In the genomic region with DNA sequence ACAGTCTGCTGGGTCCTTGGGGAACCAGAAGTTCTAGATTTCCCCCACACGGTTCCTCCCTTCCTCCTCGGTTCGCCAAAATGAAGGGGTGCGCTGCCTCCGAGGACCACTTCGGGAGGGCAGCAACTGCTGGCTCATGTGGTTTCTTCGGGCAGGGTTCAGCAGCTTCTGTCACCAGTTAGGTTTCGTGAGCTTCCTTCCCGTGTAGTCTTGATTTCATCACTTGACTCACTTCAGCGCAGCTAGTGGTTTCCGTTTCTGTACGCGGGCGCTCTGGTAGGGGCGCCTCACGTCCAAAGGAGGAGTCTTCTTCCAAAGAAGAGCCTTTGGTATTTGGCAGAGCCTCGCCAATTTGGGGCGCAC, we compare ENCODE assay signal across 9 cellular contexts. TPM values are rescaled to one million over a fixed set of nuclear protein-coding genes. Genes with fewer than 3 reads are reported as not detected.
DNase-seq lines count a peak whose midpoint lies in the region; ATAC-seq and TF ChIP-seq lines count a peak whose summit lies in the region.
"Had no signal": no experiment of that assay in that cellular context is flagged by ENCODE, and none has a peak within 500 bp of the region (broad histone marks: within the 10 kb centered on the region; RNA-seq: fewer than 3 reads in every experiment).

No MANE protein-coding gene starts in this region.

- WGBS in spleen, 5 donors: 0 to 2% (median 1%) methylated on average over 14 to 18 of the region's 18 CpGs

- TF ChIP-seq CTCF in astrocyte of the spinal cord (IDR thresholded peaks at IDR 0.05; ENCODE audit: low read depth, low read length) (no peak), spleen (IDR thresholded peaks at IDR 0.05 in 8 of 11, conservative IDR thresholded peaks at IDR 0.05 in 3 of 11) (no peak)

- in situ Hi-C loops in astrocyte of the spinal cord (cut with HindIII; ENCODE audit: low sequenced_read_pairs): no loop called here

- H3K27ac ChIP-seq in iPS-20b (ENCODE audit: low read length): no peak overlapping the region
- peak overlapping the region; percentile 45 to 95 (median 92) for H3K27ac ChIP-seq in spleen

- DNase-seq in CD1c-positive myeloid dendritic cell (ENCODE audit: extremely low spot score) (peak; percentile 76), SIG-M5 (lab: John Stamatoyannopoulos, UW) (peak; percentile 58), astrocyte of the spinal cord (ENCODE audit: low read depth, low spot score) (peak; percentile 43), spleen (peak; percentile 92), COLO829 (ENCODE audit: low spot score) (no peak)

- H3K4me3 ChIP-seq in astrocyte of the spinal cord (ENCODE audit: low read depth, low read length) (peak overlapping the region; percentile 56), iPS-20b (ENCODE audit: low read length) (peak overlapping the region; percentile 81), spleen (peak overlapping the region; percentile 63 to 86 (median 68))

- ATAC-seq in GM19324 (IDR thresholded peaks at IDR 0.05; ENCODE audit: low FRiP score, unreplicated experiment) (peak; percentile 98), HG03432 (IDR thresholded peaks at IDR 0.05; ENCODE audit: unreplicated experiment) (peak; percentile 96)

- peak in 1 of 3 donors; percentile 58 for TF ChIP-seq POLR2A in spleen (IDR thresholded peaks at IDR 0.05)

- intact Hi-C loops in spleen (cut with DNase I; ENCODE audit: low total_unique reads): no loop called here

- H3K9me3 ChIP-seq in iPS-20b (ENCODE audit: insufficient read depth, low read depth, low read length) (no peaks in the 10 kb centered on the region), spleen (no peaks in the 10 kb centered on the region)

- H3K27me3 ChIP-seq in iPS-20b (ENCODE audit: insufficient read depth, low read length): peaks cover 41% of the 10 kb centered on the region
- peaks cover 0 to 18% (median 5%) of the 10 kb centered on the region in 7 donors for H3K27me3 ChIP-seq in spleen (replicated peaks in 1 of 7)

- H3K4me1 ChIP-seq in iPS-20b (ENCODE audit: insufficient read depth, low read length) (peaks cover 51% of the 10 kb centered on the region), spleen (peaks cover 0 to 68% (median 21%) of the 10 kb centered on the region in 6 donors)

- H3K36me3 ChIP-seq in iPS-20b (ENCODE audit: insufficient read depth, low read depth, low read length) (no peaks in the 10 kb centered on the region; the same call in 1 of the 2 replicates), spleen (no peaks in the 10 kb centered on the region)

- peak overlapping the region; percentile 71; the same call in 1 of the 2 replicates for H3K9ac ChIP-seq in iPS-20b (ENCODE audit: low read depth, low read length)

RNA-seq across cellular contexts. Expression of gene GALNT3, which starts 0.5 kb away (rescaled TPM):
- total RNA-seq in spleen: 10 to 100 TPM; 25.1 to 58.1 (median 35.4) TPM
- 1 to 10 TPM; 5.6 to 8.2 (median 7.8) TPM for polyA plus RNA-seq in spleen
- total RNA-seq: RPMI7951 had no signal
